In the genomic region with DNA sequence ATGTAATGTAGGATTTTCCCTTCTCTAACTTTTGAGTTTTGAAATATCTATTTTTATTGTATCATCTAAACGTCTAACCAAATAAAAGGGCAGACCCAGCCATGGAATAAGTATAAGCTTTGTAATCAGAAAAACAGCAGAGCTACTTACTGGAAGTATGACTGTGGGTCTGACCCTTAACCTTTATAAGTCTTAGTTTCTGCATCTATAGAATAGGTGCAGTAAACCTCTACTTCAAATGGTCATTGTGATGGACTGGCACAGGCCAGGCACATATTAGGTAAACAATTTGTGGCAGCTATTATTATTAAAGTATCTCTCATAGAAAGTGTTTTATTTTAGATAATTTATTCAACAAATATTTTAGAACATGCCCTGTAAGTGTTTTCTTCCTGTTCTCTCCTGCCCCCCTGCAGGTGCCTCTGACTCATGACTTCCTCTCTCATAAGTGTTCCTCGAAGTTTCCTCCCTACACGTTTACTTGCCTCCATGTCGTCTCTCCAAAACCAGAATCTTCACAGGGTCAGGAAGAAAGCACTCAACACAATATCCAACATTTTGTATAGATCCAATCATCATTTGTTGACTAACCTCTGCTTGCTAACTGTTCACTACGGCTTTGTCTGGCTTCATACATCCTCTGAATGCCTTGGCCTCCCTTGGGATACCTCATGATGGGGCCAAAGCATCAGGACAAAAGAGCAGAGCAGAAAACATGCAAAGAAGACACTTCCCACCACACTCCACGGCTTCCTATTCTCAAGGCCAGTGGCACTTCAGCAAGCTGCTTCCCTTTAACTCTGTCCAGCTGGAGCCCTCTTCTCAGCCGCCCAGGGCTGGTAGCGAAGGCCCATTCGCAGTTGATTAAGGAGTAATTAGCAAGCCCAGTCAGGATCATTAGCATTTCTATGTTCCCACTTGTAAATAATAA, we compare ENCODE assay signal across 9 cellular contexts.
DNase-seq lines count a peak whose midpoint lies in the region; TF ChIP-seq lines count a peak whose summit lies in the region.
"Had no signal": no experiment of that assay in that cellular context is flagged by ENCODE, and none has a peak within 500 bp of the region (broad histone marks: within the 10 kb centered on the region; RNA-seq: fewer than 3 reads in every experiment).

No MANE protein-coding gene starts in this region.

- no peaks in the 10 kb centered on the region for H3K27me3 ChIP-seq in MM.1S (replicated peaks; ENCODE audit: insufficient read depth, low read length)
- H3K27me3 ChIP-seq in parathyroid adenoma (ENCODE audit: control insufficient read depth, insufficient read depth, low read length): no peaks in the 10 kb centered on the region

- H3K27me3 Mint-ChIP-seq in activated naive CD4-positive, alpha-beta T cell treated with anti-CD3 and anti-CD28 coated beads, Interleukin-2, amount 10 ng/mL, durations not matched to agents 7 days and 5 days: no peaks in the 10 kb centered on the region

- CTCF ChIA-PET in activated naive CD4-positive, alpha-beta T cell treated with anti-CD3 and anti-CD28 coated beads, Interleukin-2, amount 10 ng/mL, durations not matched to agents 7 days and 5 days (lab: Charles Lee): interaction anchor here (0.6 to 2.2 kb wide), 3 partner anchors 10 to 104 kb away, joined by 4 to 8 read pairs (median 6); no protein-coding TSS in a partner anchor

- H3K4me1 ChIP-seq in MM.1S (ENCODE audit: low read length) (peaks cover 23% of the 10 kb centered on the region), parathyroid adenoma (no peaks in the 10 kb centered on the region)
- H3K4me1 ChIP-seq: psoas muscle had no signal

- no peaks in the 10 kb centered on the region; the same call in 1 of the 2 replicates for H3F3A ChIP-seq in MM.1S (ENCODE audit: insufficient read depth, low read length)

- no peaks in the 10 kb centered on the region for H4K20me1 ChIP-seq in MM.1S (ENCODE audit: insufficient read depth, low read length)

- peaks cover 4% of the 10 kb centered on the region for H3K9me3 Mint-ChIP-seq in activated naive CD4-positive, alpha-beta T cell treated with anti-CD3 and anti-CD28 coated beads, Interleukin-2, amount 10 ng/mL, durations not matched to agents 7 days and 5 days

- H3K36me3 ChIP-seq in MM.1S (replicated peaks; ENCODE audit: insufficient read depth, low read length) (no peaks in the 10 kb centered on the region), parathyroid adenoma (ENCODE audit: control insufficient read depth, insufficient read depth, low read length) (no peaks in the 10 kb centered on the region)

- H3K27ac Mint-ChIP-seq in activated naive CD4-positive, alpha-beta T cell treated with anti-CD3 and anti-CD28 coated beads, Interleukin-2, amount 10 ng/mL, durations not matched to agents 7 days and 5 days: peak overlapping the region; percentile 82

- H3K4me1 Mint-ChIP-seq in activated naive CD4-positive, alpha-beta T cell treated with anti-CD3 and anti-CD28 coated beads, Interleukin-2, amount 10 ng/mL, durations not matched to agents 7 days and 5 days: peaks cover 24% of the 10 kb centered on the region

- H3K4me3 ChIP-seq in MM.1S (ENCODE audit: low read length): no peak overlapping the region
- no peak overlapping the region for H3K4me3 ChIP-seq in parathyroid adenoma (ENCODE audit: low read depth, low read length)
- H3K4me3 ChIP-seq: psoas muscle had no signal

- peak overlapping the region; percentile 17; the same call in 1 of the 2 replicates for H3K4me2 ChIP-seq in MM.1S (ENCODE audit: low read depth, low read length)
- no peak overlapping the region for H3K4me2 ChIP-seq in parathyroid adenoma (ENCODE audit: low read length)

- H3K79me2 ChIP-seq in MM.1S (ENCODE audit: low read length): no peaks in the 10 kb centered on the region
- H3K79me2 ChIP-seq in parathyroid adenoma: no peaks in the 10 kb centered on the region

- H3K9ac ChIP-seq in MM.1S (ENCODE audit: low read length) (no peak overlapping the region), parathyroid adenoma (no peak overlapping the region)

- H3K9me3 ChIP-seq in MM.1S (replicated peaks; ENCODE audit: insufficient read depth, low read length) (no peaks in the 10 kb centered on the region), parathyroid adenoma (ENCODE audit: control insufficient read depth, low read length) (no peaks in the 10 kb centered on the region)
- H3K9me3 ChIP-seq: psoas muscle had no signal

- H3K9me2 ChIP-seq in MM.1S (replicated peaks; ENCODE audit: insufficient read depth, low read length): no peaks in the 10 kb centered on the region

- H2AFZ ChIP-seq in MM.1S (ENCODE audit: low read length) (peak overlapping the region; percentile 52), parathyroid adenoma (peak overlapping the region; percentile 33)

- H3K36me3 Mint-ChIP-seq in activated naive CD4-positive, alpha-beta T cell treated with anti-CD3 and anti-CD28 coated beads, Interleukin-2, amount 10 ng/mL, durations not matched to agents 7 days and 5 days: peaks cover 10% of the 10 kb centered on the region

- H3K27ac ChIP-seq in MM.1S (ENCODE audit: low read length) (peak overlapping the region; percentile 20; the same call in 1 of the 2 replicates), parathyroid adenoma (no peak overlapping the region)
- H3K27ac ChIP-seq: psoas muscle had no signal

- no peak overlapping the region for H3K4me3 Mint-ChIP-seq in activated naive CD4-positive, alpha-beta T cell treated with anti-CD3 and anti-CD28 coated beads, Interleukin-2, amount 10 ng/mL, durations not matched to agents 7 days and 5 days

- peak; percentile 45 for DNase-seq in NCI-H748 (lab: John Stamatoyannopoulos, UW; ENCODE audit: unreplicated experiment)
- DNase-seq in NCI-H748 treated with DMSO at 0.1 percent for 48 hours (lab: John Stamatoyannopoulos, UW): no peak
- DNase-seq in MM.1S: peak; percentile 13
- DNase-seq in activated naive CD4-positive, alpha-beta T cell treated with anti-CD3 and anti-CD28 coated beads, Interleukin-2, amount 10 ng/mL, durations not matched to agents 7 days and 5 days: peak; percentile 33
- DNase-seq in GM19238 (ENCODE audit: insufficient read length, low spot score): no peak
- DNase-seq in HUDEP-2 (lab: John Stamatoyannopoulos, UW; ENCODE audit: unreplicated experiment in 76 of 76): no peak
- DNase-seq in LoVo (ENCODE audit: low spot score): no peak

- TF ChIP-seq CTCF in MM.1S (IDR thresholded peaks at IDR 0.05; ENCODE audit: low read length): 0 out of 2 replicates have a peak, but pooled peaks have one; percentile 7
- no peak for TF ChIP-seq CTCF in parathyroid adenoma (IDR thresholded peaks at IDR 0.05)

Comparison
In these comparisons a context has a peak if more than half of its experiments do, and no peak if none do; other contexts are left out.
1. DNase-seq: peak in NCI-H748 (single experiment), MM.1S (single experiment) and activated naive CD4-positive, alpha-beta T cell treated with anti-CD3 and anti-CD28 coated beads, Interleukin-2, amount 10 ng/mL, durations not matched to agents 7 days and 5 days (single experiment); none in NCI-H748 treated with DMSO at 0.1 percent for 48 hours (single experiment), GM19238 (single experiment), HUDEP-2 (0 of 76) and LoVo (single experiment).